8 cellular contexts compared by ENCODE assay signal in genomic region chr1:117607471-117607870, GRCh38. TPM values are rescaled to one million over a fixed set of nuclear protein-coding genes. Genes with fewer than 3 reads are reported as not detected.
A peak's percentile ranks its signal among the peaks of the same experiment; 100 is the strongest.
DNase-seq lines count a peak whose midpoint lies in the region; ATAC-seq and TF ChIP-seq lines count a peak whose summit lies in the region.

No MANE protein-coding gene starts in this region.

- no peak for TF ChIP-seq CTCF in left ventricle myocardium inferior (IDR thresholded peaks at IDR 0.05; ENCODE audit: borderline replicate concordance)

- no peaks in the 10 kb centered on the region for H3K27me3 Mint-ChIP-seq in activated T-cell treated with anti-CD3 and anti-CD28 coated beads, Interleukin-2, amount 50 U/mL, for 4 hours (ENCODE audit: low read depth)
- no peaks in the 10 kb centered on the region for H3K27me3 Mint-ChIP-seq in memory B cell
- no peaks in the 10 kb centered on the region for H3K27me3 Mint-ChIP-seq in stimulated activated naive CD8-positive, alpha-beta T cell treated with anti-CD3 and anti-CD28 coated beads, Interleukin-15, Interleukin-2, amounts not matched to agents 100 ng/mL and 50 ng/mL, for 24 hours

- H3K4me3 ChIP-seq in left ventricle myocardium inferior: peak overlapping the region; percentile 87

- H3K36me3 Mint-ChIP-seq in activated T-cell treated with anti-CD3 and anti-CD28 coated beads, Interleukin-2, amount 50 U/mL, for 4 hours (ENCODE audit: insufficient read depth): peaks cover 18% of the 10 kb centered on the region
- peaks cover 21% of the 10 kb centered on the region for H3K36me3 Mint-ChIP-seq in memory B cell
- H3K36me3 Mint-ChIP-seq in stimulated activated naive CD8-positive, alpha-beta T cell treated with anti-CD3 and anti-CD28 coated beads, Interleukin-15, Interleukin-2, amounts not matched to agents 100 ng/mL and 50 ng/mL, for 24 hours (ENCODE audit: low read depth): no peaks in the 10 kb centered on the region

- intact Hi-C loops in left ventricle myocardium inferior (cut with micrococcal nuclease): no loop called here
- intact Hi-C loops in Right ventricle myocardium superior (cut with DNase I): loop anchor here (2.0 to 10.0 kb wide), 3 partner anchors 65 to 150 kb away; no protein-coding TSS in a partner anchor

- DNase-seq in left ventricle myocardium inferior (no peak), Right ventricle myocardium superior (no peak), memory B cell (ENCODE audit: low spot score in 2 of 2) (peak in 1 of 2 donors; percentile 26), NCI-H146 (lab: John Stamatoyannopoulos, UW) (no peak), putamen (ENCODE audit: low spot score) (no peak)
- peak; percentile 27 for DNase-seq in activated T-cell treated with anti-CD3 and anti-CD28 coated beads, Interleukin-2, amount 50 U/mL, for 4 hours

- ATAC-seq in Right ventricle myocardium superior (ENCODE audit: poor library complexity) (no peak), memory B cell (ENCODE audit: low read depth) (peak; percentile 5), GM18505 (IDR thresholded peaks at IDR 0.05; ENCODE audit: unreplicated experiment) (no peak)
- no peak for ATAC-seq in activated T-cell treated with anti-CD3 and anti-CD28 coated beads, Interleukin-2, amount 50 U/mL, for 4 hours

- H3K4me1 ChIP-seq in left ventricle myocardium inferior: peaks cover 74% of the 10 kb centered on the region

- no peaks in the 10 kb centered on the region for H3K36me3 ChIP-seq in left ventricle myocardium inferior

- H3K9me3 ChIP-seq in left ventricle myocardium inferior (replicated peaks): no peaks in the 10 kb centered on the region

- TF ChIP-seq POLR2A in GM18505 (IDR thresholded peaks at IDR 0.05; ENCODE audit: borderline replicate concordance, extremely low read depth, insufficient read depth, insufficient read length): no peak

- H3K4me3 Mint-ChIP-seq in activated T-cell treated with anti-CD3 and anti-CD28 coated beads, Interleukin-2, amount 50 U/mL, for 4 hours: peak overlapping the region; percentile 87
- peak overlapping the region; percentile 99 for H3K4me3 Mint-ChIP-seq in memory B cell
- peak overlapping the region; percentile 95 for H3K4me3 Mint-ChIP-seq in stimulated activated naive CD8-positive, alpha-beta T cell treated with anti-CD3 and anti-CD28 coated beads, Interleukin-15, Interleukin-2, amounts not matched to agents 100 ng/mL and 50 ng/mL, for 24 hours

- H3K27me3 ChIP-seq in left ventricle myocardium inferior (ENCODE audit: low read depth): no peaks in the 10 kb centered on the region

- peaks cover 49% of the 10 kb centered on the region for H3K4me1 Mint-ChIP-seq in activated T-cell treated with anti-CD3 and anti-CD28 coated beads, Interleukin-2, amount 50 U/mL, for 4 hours (ENCODE audit: low read depth)
- H3K4me1 Mint-ChIP-seq in memory B cell: peaks cover 45% of the 10 kb centered on the region
- H3K4me1 Mint-ChIP-seq in stimulated activated naive CD8-positive, alpha-beta T cell treated with anti-CD3 and anti-CD28 coated beads, Interleukin-15, Interleukin-2, amounts not matched to agents 100 ng/mL and 50 ng/mL, for 24 hours (ENCODE audit: low read depth): peaks cover 45% of the 10 kb centered on the region

- no peaks in the 10 kb centered on the region for H3K9me3 Mint-ChIP-seq in activated T-cell treated with anti-CD3 and anti-CD28 coated beads, Interleukin-2, amount 50 U/mL, for 4 hours
- H3K9me3 Mint-ChIP-seq in memory B cell: no peaks in the 10 kb centered on the region
- H3K9me3 Mint-ChIP-seq in stimulated activated naive CD8-positive, alpha-beta T cell treated with anti-CD3 and anti-CD28 coated beads, Interleukin-15, Interleukin-2, amounts not matched to agents 100 ng/mL and 50 ng/mL, for 24 hours: no peaks in the 10 kb centered on the region

- H3K27ac ChIP-seq in left ventricle myocardium inferior (replicated peaks): peak overlapping the region; percentile 79

- peak overlapping the region; percentile 99 for H3K27ac Mint-ChIP-seq in memory B cell
- H3K27ac Mint-ChIP-seq in stimulated activated naive CD8-positive, alpha-beta T cell treated with anti-CD3 and anti-CD28 coated beads, Interleukin-15, Interleukin-2, amounts not matched to agents 100 ng/mL and 50 ng/mL, for 24 hours: peak overlapping the region; percentile 33

RNA-seq across cellular contexts. Expression of gene TENT5C, which starts 1.6 kb away (rescaled TPM):
- total RNA-seq in left ventricle myocardium inferior (14.9 TPM), Right ventricle myocardium superior (18.7 TPM)
- 1 to 10 TPM; 3.6 to 5.8 (median 5.6) TPM for total RNA-seq in activated T-cell treated with anti-CD3 and anti-CD28 coated beads, Interleukin-2, amount 50 U/mL, for 4 hours
